18 cellular contexts compared by ENCODE assay signal in the genomic region with DNA sequence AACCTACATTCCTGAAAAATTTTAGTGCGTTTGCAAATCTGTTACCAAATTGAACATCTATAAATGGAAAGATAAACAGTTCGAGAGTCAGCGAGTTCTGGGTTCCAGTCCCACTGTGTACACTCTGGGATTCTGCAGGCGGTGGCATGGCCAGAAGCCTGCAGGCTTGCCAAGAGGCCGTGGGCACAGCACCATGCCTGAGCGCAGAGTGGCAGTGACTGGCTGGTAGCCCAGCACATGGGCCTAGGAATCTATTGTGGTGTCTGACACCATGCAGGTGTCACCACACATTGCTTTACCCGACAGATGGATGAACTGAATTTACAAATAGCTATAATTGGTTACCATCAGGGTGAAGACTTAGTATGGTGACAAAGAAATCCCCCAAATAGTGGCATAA.
"Had no signal": no experiment of that assay in that cellular context is flagged by ENCODE, and none has a peak within 500 bp of the region (broad histone marks: within the 10 kb centered on the region; RNA-seq: fewer than 3 reads in every experiment).

No MANE protein-coding gene starts in this region.

- ATAC-seq: activated CD8-positive, alpha-beta T cell treated with anti-CD3 and anti-CD28 coated beads for 36 hours had no signal

- H3K27ac ChIP-seq: brain microvascular endothelial cell, epithelial cell of prostate, hepatocyte, sigmoid colon, thyroid gland had no signal

- H3K4me2 ChIP-seq: hepatocyte had no signal

- H3K36me3 ChIP-seq: brain microvascular endothelial cell, sigmoid colon, thyroid gland had no signal

- H2AFZ ChIP-seq: hepatocyte had no signal

- H3K4me3 ChIP-seq: hepatocyte, sigmoid colon, thyroid gland had no signal

- H3K9me3 ChIP-seq: sigmoid colon, thyroid gland had no signal

- DNase-seq: activated B cell treated with CpG ODN at 0.5 μM for 24 hours; activated CD4-positive, alpha-beta T cell treated with anti-CD3 and anti-CD28 coated beads for 48 hours; activated CD8-positive, alpha-beta T cell treated with anti-CD3 and anti-CD28 coated beads for 36 hours; activated effector memory CD4-positive, alpha-beta T cell treated with anti-CD3 and anti-CD28 coated beads, Interleukin-2, amount 50 U/mL, for 16 hours; activated T-cell treated with anti-CD3 and anti-CD28 coated beads, Interleukin-2, amount 50 U/mL, for 48 hours; amniotic stem cell; brain microvascular endothelial cell; cerebellar nuclear complex; dermis blood vessel endothelial cell; mesendoderm; sigmoid colon; stimulated activated CD4-positive, alpha-beta T cell treated with anti-CD3 and anti-CD28 coated beads, Interleukin-1b, Interleukin-23, amount 100 ng/mL, for 48 hours; T-helper 2 cell; thyroid gland had no signal

- H3K27ac Mint-ChIP-seq: activated B cell treated with CpG ODN at 0.5 μM for 24 hours; activated CD8-positive, alpha-beta T cell treated with anti-CD3 and anti-CD28 coated beads for 36 hours; activated naive CD8-positive, alpha-beta T cell; nephron had no signal

- H3K4me3 Mint-ChIP-seq: activated B cell treated with CpG ODN at 0.5 μM for 24 hours; activated CD8-positive, alpha-beta T cell treated with anti-CD3 and anti-CD28 coated beads for 36 hours; activated naive CD8-positive, alpha-beta T cell; nephron had no signal

- H3K36me3 Mint-ChIP-seq: activated naive CD8-positive, alpha-beta T cell had no signal

- H3K79me2 ChIP-seq: hepatocyte had no signal

- H3K4me1 Mint-ChIP-seq: activated B cell treated with CpG ODN at 0.5 μM for 24 hours, nephron had no signal

- H3K27me3 ChIP-seq: brain microvascular endothelial cell, hepatocyte, sigmoid colon, thyroid gland had no signal

- H3K9me3 Mint-ChIP-seq: activated CD8-positive, alpha-beta T cell treated with anti-CD3 and anti-CD28 coated beads for 36 hours had no signal
